In the genomic region with DNA sequence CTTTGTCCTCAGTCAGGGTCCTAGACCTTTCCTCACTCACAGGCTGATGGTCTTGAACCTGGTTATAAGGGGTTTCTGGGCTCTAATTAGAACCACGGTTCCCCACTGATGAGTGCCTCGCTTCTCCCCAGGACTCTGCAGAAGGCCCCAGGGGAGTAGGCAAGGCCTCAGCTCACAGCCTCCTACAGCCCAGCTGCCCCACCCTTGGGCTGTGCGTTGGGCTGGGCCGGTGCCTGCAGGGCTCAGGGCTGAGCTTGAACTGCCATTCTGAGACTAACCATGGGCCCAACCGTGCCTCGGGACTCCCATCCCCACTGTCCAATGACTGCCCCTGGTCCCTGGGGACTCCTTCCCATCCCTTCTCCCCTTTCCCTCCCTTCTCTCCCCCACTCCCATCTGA, we compare ENCODE assay signal across 32 cellular contexts. TPM values are rescaled to one million over a fixed set of nuclear protein-coding genes. Genes with fewer than 3 reads are reported as not detected.
"Had no signal": no experiment of that assay in that cellular context is flagged by ENCODE, and none has a peak within 500 bp of the region (broad histone marks: within the 10 kb centered on the region; RNA-seq: fewer than 3 reads in every experiment).

No MANE protein-coding gene starts in this region.

- H3K9me3 ChIP-seq: esophagus muscularis mucosa, gastrocnemius medialis, heart right ventricle had no signal

- ATAC-seq: activated T-cell treated with anti-CD3 and anti-CD28 coated beads, Interleukin-2, amount 50 U/mL, for 4 hours; activated T-helper 17 cell treated with anti-CD3 and anti-CD28 coated beads, Interleukin-2, amount 50 U/mL, for 72 hours; effector memory CD8-positive, alpha-beta T cell; foreskin keratinocyte; gastrocnemius medialis; heart right ventricle; T-helper 17 cell had no signal

- DNase-seq: activated CD4-positive, alpha-beta memory T cell treated with anti-CD3 and anti-CD28 coated beads, Interleukin-2, amount 10 ng/mL, durations not matched to agents 7 days and 5 days; activated CD4-positive, alpha-beta T cell treated with anti-CD3 and anti-CD28 coated beads for 1 hour; activated CD4-positive, alpha-beta T cell treated with anti-CD3 and anti-CD28 coated beads for 4 hours; activated CD4-positive, alpha-beta T cell treated with anti-CD3 and anti-CD28 coated beads, Interleukin-2, amount 10 ng/mL, durations not matched to agents 7 days and 5 days; activated CD4-positive, alpha-beta T cell treated with anti-CD3 and anti-CD28 coated beads, Interleukin-2, amount 50 U/mL, for 4 hours; activated effector memory CD4-positive, alpha-beta T cell treated with Interleukin-2 at 50 U/mL for 16 hours; activated gamma-delta T cell treated with Interleukin-2 at 50 U/mL for 16 hours; activated naive CD4-positive, alpha-beta T cell treated with anti-CD3 and anti-CD28 coated beads, Interleukin-2, amount 50 U/mL, for 16 hours; activated naive CD4-positive, alpha-beta T cell treated with Interleukin-2 at 50 U/mL for 16 hours; activated T-cell treated with anti-CD3 and anti-CD28 coated beads, Interleukin-2, amount 50 U/mL, for 4 hours; amniotic stem cell; anterior cingulate cortex; brain microvascular endothelial cell; dermis blood vessel endothelial cell; effector CD4-positive, alpha-beta T cell; effector memory CD8-positive, alpha-beta T cell; foreskin keratinocyte; gastrocnemius medialis; heart right ventricle; T-helper 1 cell; T-helper 17 cell; T1000 had no signal

- H3K36me3 Mint-ChIP-seq: activated naive CD8-positive, alpha-beta T cell had no signal

- H3K27me3 ChIP-seq: brain microvascular endothelial cell, esophagus muscularis mucosa, foreskin keratinocyte, gastrocnemius medialis, heart right ventricle had no signal

- H3K4me1 Mint-ChIP-seq: activated T-helper 17 cell treated with anti-CD3 and anti-CD28 coated beads, Interleukin-2, amount 50 U/mL, for 72 hours; central memory CD8-positive, alpha-beta T cell had no signal

- H3K9me3 Mint-ChIP-seq: activated CD4-positive, alpha-beta memory T cell treated with anti-CD3 and anti-CD28 coated beads, Interleukin-2, amount 10 ng/mL, durations not matched to agents 7 days and 5 days; activated CD4-positive, alpha-beta T cell treated with anti-CD3 and anti-CD28 coated beads, Interleukin-2, amount 10 ng/mL, durations not matched to agents 7 days and 5 days; activated T-cell treated with anti-CD3 and anti-CD28 coated beads, Interleukin-2, amount 50 U/mL, for 4 hours; activated T-helper 17 cell treated with anti-CD3 and anti-CD28 coated beads, Interleukin-2, amount 50 U/mL, for 72 hours; central memory CD8-positive, alpha-beta T cell; effector memory CD8-positive, alpha-beta T cell; T-helper 2 cell treated with Interferon-gamma antibody and Interleukin-4, amounts not matched to agents 5 μg/mL and 100 μg/mL, for 36 hours had no signal

- H3K4me3 ChIP-seq: coronary artery, esophagus muscularis mucosa, gastrocnemius medialis, heart right ventricle had no signal

- H3K27ac Mint-ChIP-seq: activated CD4-positive, alpha-beta memory T cell treated with anti-CD3 and anti-CD28 coated beads, Interleukin-2, amount 10 ng/mL, durations not matched to agents 7 days and 5 days; activated CD4-positive, alpha-beta T cell treated with anti-CD3 and anti-CD28 coated beads, Interleukin-2, amount 10 ng/mL, durations not matched to agents 7 days and 5 days; activated naive CD8-positive, alpha-beta T cell; activated T-helper 17 cell treated with anti-CD3 and anti-CD28 coated beads, Interleukin-2, amount 50 U/mL, for 72 hours; effector memory CD8-positive, alpha-beta T cell; T-helper 17 cell; T-helper 2 cell treated with Interferon-gamma antibody and Interleukin-4, amounts not matched to agents 5 μg/mL and 100 μg/mL, for 36 hours had no signal

- H3K36me3 ChIP-seq: brain microvascular endothelial cell, esophagus muscularis mucosa, gastrocnemius medialis, heart right ventricle had no signal

- H3K4me3 Mint-ChIP-seq: activated CD4-positive, alpha-beta memory T cell treated with anti-CD3 and anti-CD28 coated beads, Interleukin-2, amount 10 ng/mL, durations not matched to agents 7 days and 5 days; activated CD4-positive, alpha-beta T cell treated with anti-CD3 and anti-CD28 coated beads, Interleukin-2, amount 10 ng/mL, durations not matched to agents 7 days and 5 days; activated naive CD8-positive, alpha-beta T cell; activated T-cell treated with anti-CD3 and anti-CD28 coated beads, Interleukin-2, amount 50 U/mL, for 4 hours; activated T-helper 17 cell treated with anti-CD3 and anti-CD28 coated beads, Interleukin-2, amount 50 U/mL, for 72 hours; central memory CD8-positive, alpha-beta T cell; effector memory CD8-positive, alpha-beta T cell; T-helper 17 cell; T-helper 2 cell treated with Interferon-gamma antibody and Interleukin-4, amounts not matched to agents 5 μg/mL and 100 μg/mL, for 36 hours had no signal

- H3K27ac ChIP-seq: brain microvascular endothelial cell, coronary artery, epithelial cell of prostate, esophagus muscularis mucosa, foreskin keratinocyte, gastrocnemius medialis, heart right ventricle had no signal

RNA-seq across cellular contexts. Expression of gene CLEC3B, which starts 25.6 kb away (rescaled TPM):
- total RNA-seq: activated CD4-positive, alpha-beta memory T cell treated with anti-CD3 and anti-CD28 coated beads, Interleukin-2, amount 10 ng/mL, durations not matched to agents 7 days and 5 days; bronchial epithelial cell; endothelial cell of umbilical vein; foreskin keratinocyte; glomerular endothelial cell had no signal
- polyA plus RNA-seq: foreskin keratinocyte had no signal
